8 cellular contexts compared by ENCODE assay signal in the genomic region with DNA sequence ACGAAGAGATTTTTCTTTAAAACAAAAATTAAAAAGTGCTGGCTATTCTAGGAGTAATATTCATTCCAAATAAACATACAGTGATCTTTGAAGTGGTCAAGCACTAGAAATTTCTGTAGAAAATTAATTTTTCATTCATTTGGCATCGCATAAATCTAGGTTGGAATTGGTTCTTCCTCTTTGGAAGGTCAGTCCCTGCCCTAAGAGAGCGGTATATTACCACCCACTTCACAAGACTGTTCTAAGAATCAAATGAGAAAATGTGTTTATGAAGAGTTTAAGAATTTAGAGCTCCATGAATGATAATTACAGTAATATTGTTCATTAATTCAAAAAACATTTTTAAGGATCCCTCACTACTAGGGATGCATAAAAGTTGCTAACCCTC. TPM values are rescaled to one million over a fixed set of nuclear protein-coding genes. Genes with fewer than 3 reads are reported as not detected.
DNase-seq lines count a peak whose midpoint lies in the region; ATAC-seq lines count a peak whose summit lies in the region.

No MANE protein-coding gene starts in this region.

- no peaks in the 10 kb centered on the region for H3K9me3 Mint-ChIP-seq in activated CD8-positive, alpha-beta T cell treated with anti-CD3 and anti-CD28 coated beads, Interleukin-2, amount 10 ng/mL, durations not matched to agents 7 days and 5 days (ENCODE audit: insufficient read depth)
- no peaks in the 10 kb centered on the region for H3K9me3 Mint-ChIP-seq in stimulated activated naive CD8-positive, alpha-beta T cell treated with anti-CD3 and anti-CD28 coated beads, Interleukin-15, amount 100 ng/mL, for 72 hours

- peak overlapping the region; percentile 94 for H3K4me3 ChIP-seq in iPS-11a (ENCODE audit: low read depth, low read length)

- CTCF ChIA-PET in activated CD8-positive, alpha-beta T cell treated with anti-CD3 and anti-CD28 coated beads, Interleukin-2, amount 10 ng/mL, durations not matched to agents 7 days and 5 days (lab: Charles Lee): interaction anchor here (0.7 to 2.8 kb wide), 11 partner anchors 10 to 313 kb away, joined by 3 to 15 read pairs (median 5); a partner anchor contains a TSS

- peaks cover 35% of the 10 kb centered on the region for H3K4me1 Mint-ChIP-seq in activated CD8-positive, alpha-beta T cell treated with anti-CD3 and anti-CD28 coated beads, Interleukin-2, amount 10 ng/mL, durations not matched to agents 7 days and 5 days (ENCODE audit: low read depth)
- H3K4me1 Mint-ChIP-seq in stimulated activated naive CD8-positive, alpha-beta T cell treated with anti-CD3 and anti-CD28 coated beads, Interleukin-15, amount 100 ng/mL, for 72 hours: peaks cover 19% of the 10 kb centered on the region

- H3K27me3 Mint-ChIP-seq in activated CD8-positive, alpha-beta T cell treated with anti-CD3 and anti-CD28 coated beads, Interleukin-2, amount 10 ng/mL, durations not matched to agents 7 days and 5 days (ENCODE audit: low read depth): peaks cover 2% of the 10 kb centered on the region
- no peaks in the 10 kb centered on the region for H3K27me3 Mint-ChIP-seq in stimulated activated naive CD8-positive, alpha-beta T cell treated with anti-CD3 and anti-CD28 coated beads, Interleukin-15, amount 100 ng/mL, for 72 hours

- POLR2A ChIA-PET in activated CD8-positive, alpha-beta T cell treated with anti-CD3 and anti-CD28 coated beads, Interleukin-2, amount 10 ng/mL, durations not matched to agents 7 days and 5 days (lab: Charles Lee): interaction anchor here (0.6 to 3.2 kb wide), 14 partner anchors 9 to 318 kb away, joined by 3 to 37 read pairs (median 4); a partner anchor contains a TSS

- peak; percentile 56 for DNase-seq in NCI-H345 treated with DMSO at 0.1 percent for 48 hours (lab: John Stamatoyannopoulos, UW; ENCODE audit: unreplicated experiment)
- no peak for DNase-seq in NCI-H345 (lab: John Stamatoyannopoulos, UW)
- DNase-seq in activated CD8-positive, alpha-beta T cell treated with anti-CD3 and anti-CD28 coated beads, Interleukin-2, amount 10 ng/mL, durations not matched to agents 7 days and 5 days: no peak
- no peak for DNase-seq in stimulated activated naive CD8-positive, alpha-beta T cell treated with anti-CD3 and anti-CD28 coated beads, Interleukin-15, amount 100 ng/mL, for 72 hours
- DNase-seq in T-helper 9 cell: no peak
- no peak for DNase-seq in HCEC 1CT
- no peak for DNase-seq in NCI-H748 treated with DMSO at 0.1 percent for 48 hours (lab: John Stamatoyannopoulos, UW)

- ATAC-seq in activated CD8-positive, alpha-beta T cell treated with anti-CD3 and anti-CD28 coated beads, Interleukin-2, amount 10 ng/mL, durations not matched to agents 7 days and 5 days: no peak
- no peak for ATAC-seq in stimulated activated naive CD8-positive, alpha-beta T cell treated with anti-CD3 and anti-CD28 coated beads, Interleukin-15, amount 100 ng/mL, for 72 hours

- peak overlapping the region; percentile 92 for H3K27ac Mint-ChIP-seq in activated CD8-positive, alpha-beta T cell treated with anti-CD3 and anti-CD28 coated beads, Interleukin-2, amount 10 ng/mL, durations not matched to agents 7 days and 5 days
- peak overlapping the region in 1 of 2 donors; percentile 96 for H3K27ac Mint-ChIP-seq in stimulated activated naive CD8-positive, alpha-beta T cell treated with anti-CD3 and anti-CD28 coated beads, Interleukin-15, amount 100 ng/mL, for 72 hours

- H3K4me3 Mint-ChIP-seq in activated CD8-positive, alpha-beta T cell treated with anti-CD3 and anti-CD28 coated beads, Interleukin-2, amount 10 ng/mL, durations not matched to agents 7 days and 5 days: peak overlapping the region; percentile 95
- peak overlapping the region; percentile 94 for H3K4me3 Mint-ChIP-seq in stimulated activated naive CD8-positive, alpha-beta T cell treated with anti-CD3 and anti-CD28 coated beads, Interleukin-15, amount 100 ng/mL, for 72 hours

- peaks cover 22% of the 10 kb centered on the region for H3K36me3 Mint-ChIP-seq in activated CD8-positive, alpha-beta T cell treated with anti-CD3 and anti-CD28 coated beads, Interleukin-2, amount 10 ng/mL, durations not matched to agents 7 days and 5 days (ENCODE audit: low read depth)

RNA-seq across cellular contexts. Expression of a gene that starts 0.4 kb away (rescaled TPM):
- total RNA-seq in activated CD8-positive, alpha-beta T cell treated with anti-CD3 and anti-CD28 coated beads, Interleukin-2, amount 10 ng/mL, durations not matched to agents 7 days and 5 days: 10 to 100 TPM; 25.4 to 26.7 TPM

RNA-seq across cellular contexts. Expression of a gene that starts 10.6 kb away (rescaled TPM):
- total RNA-seq in activated CD8-positive, alpha-beta T cell treated with anti-CD3 and anti-CD28 coated beads, Interleukin-2, amount 10 ng/mL, durations not matched to agents 7 days and 5 days: 10 to 100 TPM; 48.2 to 50.2 TPM

RNA-seq across cellular contexts. Expression of a gene that starts 56.5 kb away (rescaled TPM):
- total RNA-seq in activated CD8-positive, alpha-beta T cell treated with anti-CD3 and anti-CD28 coated beads, Interleukin-2, amount 10 ng/mL, durations not matched to agents 7 days and 5 days: 10 to 100 TPM; 25.8 to 26.1 TPM
